Comparison of ENCODE assay signal across 1 cellular context in genomic region chr22:19960491-19961200, GRCh38.
TF ChIP-seq lines count a peak whose summit lies in the region.

No MANE protein-coding gene starts in this region.

TF ChIP-seq in IMR-90, 13 proteins besides CTCF, POLR2A, EP300 and RAD21:
- TF ChIP-seq USF2 (IDR thresholded peaks at IDR 0.05; ENCODE audit: low read depth, low read length) (no peak), MXI1 (IDR thresholded peaks at IDR 0.05; ENCODE audit: borderline replicate concordance, low read depth, low read length) (no peak), SMC3 (IDR thresholded peaks at IDR 0.05; ENCODE audit: low read depth, low read length) (no peak), ELK1 (IDR thresholded peaks at IDR 0.05; ENCODE audit: borderline replicate concordance, low read depth, low read length) (no peak), MAFK (IDR thresholded peaks at IDR 0.05; ENCODE audit: low read depth, low read length) (no peak), RCOR1 (IDR thresholded peaks at IDR 0.05; ENCODE audit: insufficient replicate concordance, low read length) (no peak), FOS (IDR thresholded peaks at IDR 0.05; ENCODE audit: low read depth, low read length) (no peak)
